Comparison of ENCODE assay signal across 9 cellular contexts in genomic region chr1:99648107-99648506, GRCh38. TPM values are rescaled to one million over a fixed set of nuclear protein-coding genes. Genes with fewer than 3 reads are reported as not detected.
DNase-seq lines count a peak whose midpoint lies in the region; ATAC-seq and TF ChIP-seq lines count a peak whose summit lies in the region.
"Had no signal": no experiment of that assay in that cellular context is flagged by ENCODE, and none has a peak within 500 bp of the region (broad histone marks: within the 10 kb centered on the region; RNA-seq: fewer than 3 reads in every experiment).

No MANE protein-coding gene starts in this region.

- no peaks in the 10 kb centered on the region for H3K27me3 ChIP-seq in left ventricle myocardium inferior (ENCODE audit: low read depth)

- H3K9me3 ChIP-seq in left ventricle myocardium inferior (replicated peaks): no peaks in the 10 kb centered on the region

- H3K4me3 ChIP-seq in left ventricle myocardium inferior (peak overlapping the region; percentile 71), retinal pigment epithelial cell (ENCODE audit: low read length) (peak overlapping the region; percentile 62)

- peak; percentile 47 for TF ChIP-seq CTCF in left ventricle myocardium inferior (IDR thresholded peaks at IDR 0.05; ENCODE audit: borderline replicate concordance)
- peak; percentile 50 for TF ChIP-seq CTCF in retinal pigment epithelial cell (conservative IDR thresholded peaks at IDR 0.05; ENCODE audit: low read depth, low read length)

- peaks cover 66% of the 10 kb centered on the region for H3K4me1 ChIP-seq in left ventricle myocardium inferior

- DNase-seq in H4 (ENCODE audit: low spot score) (peak; percentile 64), SW480 (ENCODE audit: low spot score) (peak; percentile 14), left ventricle myocardium inferior (peak; percentile 73), retinal pigment epithelial cell (ENCODE audit: low read depth) (no peak), NCI-H510A treated with DMSO at 0.1 percent for 48 hours (lab: John Stamatoyannopoulos, UW) (no peak), hepatic stellate cell (ENCODE audit: low spot score) (no peak)
- no peak for DNase-seq in stimulated activated CD4-positive, alpha-beta T cell treated with anti-CD3 and anti-CD28 coated beads, Interleukin-15, amount 100 ng/mL, for 24 hours
- DNase-seq: stimulated activated CD4-positive, alpha-beta T cell treated with anti-CD3 and anti-CD28 coated beads, Interleukin-12 subunit alpha, Interleukin-12 subunit beta, amount 100 ng/mL, for 4 hours had no signal

- no peak for ATAC-seq in GM21576 (IDR thresholded peaks at IDR 0.05; ENCODE audit: unreplicated experiment)

- H3K27ac ChIP-seq in left ventricle myocardium inferior (replicated peaks): peak overlapping the region; percentile 95

- no peaks in the 10 kb centered on the region for H3K36me3 ChIP-seq in left ventricle myocardium inferior

- intact Hi-C loops in left ventricle myocardium inferior (cut with micrococcal nuclease): loop anchor here (10.0 kb wide), 1 partner anchor 113 kb away; no protein-coding TSS in a partner anchor

RNA-seq across cellular contexts. Expression of gene PALMD, which starts 2.2 kb away (rescaled TPM):
- 0.21 TPM in 1 of 2 replicates, not detected in the other for total RNA-seq in H4 (2014; rRNA removed; shearing (Covaris generic))
- 123 TPM for total RNA-seq in left ventricle myocardium inferior

Comparison
In these comparisons a context has a peak if more than half of its experiments do, and no peak if none do; other contexts are left out.
1. DNase-seq: peak in H4 (single experiment), SW480 (single experiment) and left ventricle myocardium inferior (single experiment); none in retinal pigment epithelial cell (single experiment), stimulated activated CD4-positive, alpha-beta T cell treated with anti-CD3 and anti-CD28 coated beads, Interleukin-15, amount 100 ng/mL, for 24 hours (single experiment), NCI-H510A treated with DMSO at 0.1 percent for 48 hours (single experiment) and hepatic stellate cell (single experiment).
2. RNA of gene PALMD, which starts 2.2 kb away (total RNA-seq): 123 TPM in left ventricle myocardium inferior (single experiment); 0.21 TPM in H4; every median in the first group is over 100 times any median in the second.